8 cellular contexts compared by ENCODE assay signal in the genomic region with DNA sequence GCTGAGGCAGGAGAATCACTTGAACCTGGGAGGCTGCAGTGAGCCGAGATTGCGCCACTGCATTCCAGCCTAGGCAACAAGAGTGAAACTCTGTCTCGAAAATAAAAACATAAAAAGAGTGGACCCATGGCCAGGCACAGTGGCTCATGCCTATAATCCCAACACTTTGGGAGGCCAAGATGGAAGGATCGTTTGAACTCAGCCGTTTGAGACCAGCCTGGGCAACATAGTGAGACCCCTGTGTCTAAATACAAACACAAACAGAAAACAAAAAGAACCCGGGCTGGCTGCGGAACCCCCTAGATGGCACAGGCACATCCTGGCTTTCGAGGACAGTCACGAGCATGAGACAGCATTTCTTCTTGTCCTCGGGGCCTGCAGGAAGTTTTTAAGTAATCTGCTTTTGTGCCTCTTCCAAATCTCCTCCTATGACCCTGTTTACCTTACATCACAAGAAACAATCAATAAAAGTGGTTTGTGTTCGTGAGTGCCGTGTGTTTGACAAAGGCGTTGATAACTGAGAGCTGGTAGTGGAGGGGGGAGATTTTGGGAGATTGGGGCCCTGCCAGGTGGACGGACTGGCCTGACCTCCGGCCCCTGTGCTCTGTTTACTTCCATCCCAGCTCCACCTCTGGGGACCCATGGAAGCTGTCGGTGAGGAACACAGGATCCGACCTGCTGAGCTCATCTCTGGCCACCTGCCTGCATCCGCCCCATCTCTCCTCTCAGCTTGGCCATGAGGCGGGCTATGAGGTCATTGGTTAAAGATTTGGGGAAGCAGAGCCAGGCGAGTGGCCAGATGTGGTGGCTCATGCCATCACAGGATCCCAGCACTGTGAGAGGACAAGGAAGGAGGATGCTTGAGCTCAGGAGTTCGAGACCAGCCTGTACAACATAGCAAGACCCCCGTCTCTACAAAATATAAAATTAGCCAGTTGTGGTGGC. TPM values are rescaled to one million over a fixed set of nuclear protein-coding genes. Genes with fewer than 3 reads are reported as not detected.
A peak's percentile ranks its signal among the peaks of the same experiment; 100 is the strongest.
DNase-seq lines count a peak whose midpoint lies in the region; ATAC-seq and TF ChIP-seq lines count a peak whose summit lies in the region.

No MANE protein-coding gene starts in this region.

- ATAC-seq in Right ventricle myocardium superior (ENCODE audit: poor library complexity) (peak; percentile 86), GM18520 (IDR thresholded peaks at IDR 0.05; ENCODE audit: unreplicated experiment) (no peak)

- DNase-seq in H9 (peak; percentile 64), SHP77 (lab: John Stamatoyannopoulos, UW) (peak; percentile 49 to 78), Right ventricle myocardium superior (peak; percentile 90), ecto neural progenitor cell (ENCODE audit: low spot score) (no peak), GM19238 (ENCODE audit: insufficient read length, low spot score) (no peak), T-helper 9 cell (no peak)

- H3K4ac ChIP-seq in H9 (ENCODE audit: low read depth, low read length), result no peak overlapping the region

- no peak overlapping the region for H2AK5ac ChIP-seq in H9 (ENCODE audit: insufficient read length, low read length)

- H3K36me3 ChIP-seq in skeletal muscle tissue (ENCODE audit: control insufficient read depth in 3 of 3, insufficient read depth in 3 of 3, low read length in 3 of 3), result no peaks in the 10 kb centered on the region

- H3K79me1 ChIP-seq in H9 (ENCODE audit: insufficient read depth, low read depth, low read length, poor library complexity, severe bottlenecking), result no peaks in the 10 kb centered on the region

- no peak overlapping the region for H2AFZ ChIP-seq in H9 (ENCODE audit: low read length)

- H3K4me2 ChIP-seq in H9 (ENCODE audit: insufficient read depth, insufficient read length, low read length), result no peak overlapping the region

- no peak overlapping the region for H3K9ac ChIP-seq in H9 (ENCODE audit: extremely low read depth, insufficient read length, low read length)
- H3K9ac ChIP-seq in skeletal muscle tissue (ENCODE audit: low read depth in 1 of 3, low read length in 3 of 3), result peak overlapping the region in 1 of 3 donors; percentile 51

- H3K27ac ChIP-seq in H9 (ENCODE audit: insufficient read length, low read depth, low read length), result no peak overlapping the region
- H3K27ac ChIP-seq in skeletal muscle tissue (ENCODE audit: low read depth, low read length), result peak overlapping the region; percentile 74

- H3K27ac Mint-ChIP-seq in H9, result peak overlapping the region in 2 of 3 experiments; percentile 7 to 10; a peak in 5 of 7 replicates

- no peaks in the 10 kb centered on the region for H3K9me3 ChIP-seq in H9 (ENCODE audit: control insufficient read depth, low read depth, low read length)
- no peaks in the 10 kb centered on the region for H3K9me3 ChIP-seq in skeletal muscle tissue (ENCODE audit: control insufficient read depth in 3 of 3, low read length in 3 of 3)

- H3K4me1 Mint-ChIP-seq in H9, result peaks cover 11 to 14% of the 10 kb centered on the region in 2 experiments

- no peak overlapping the region for H4K8ac ChIP-seq in H9 (replicated peaks; ENCODE audit: insufficient read length, low read depth, low read length)

- no peaks in the 10 kb centered on the region for H3K79me2 ChIP-seq in H9 (ENCODE audit: insufficient read depth, low read length)

- no peak overlapping the region for H3K14ac ChIP-seq in H9 (ENCODE audit: insufficient read depth, low read length)

- no peaks in the 10 kb centered on the region for H3K27me3 Mint-ChIP-seq in H9 (ENCODE audit: low read depth)

- H2BK12ac ChIP-seq in H9 (ENCODE audit: insufficient read length, low read depth, low read length), result no peak overlapping the region

- H2BK20ac ChIP-seq in H9 (ENCODE audit: low read depth, low read length, poor library complexity, severe bottlenecking), result no peak overlapping the region

- H3K27me3 ChIP-seq in H9 (ENCODE audit: insufficient read depth, low read length), result no peaks in the 10 kb centered on the region
- H3K27me3 ChIP-seq in skeletal muscle tissue (ENCODE audit: control insufficient read depth in 3 of 3, insufficient read depth in 3 of 3, low read length in 3 of 3), result no peaks in the 10 kb centered on the region

- H3K4me3 Mint-ChIP-seq in H9, result peak overlapping the region in 1 of 2 experiments; percentile 54; a peak in 1 of 5 replicates

- no peaks in the 10 kb centered on the region for H3K23me2 ChIP-seq in H9 (ENCODE audit: insufficient read length, low read depth, low read length, poor library complexity, severe bottlenecking)

- no peak overlapping the region for H4K91ac ChIP-seq in H9 (ENCODE audit: insufficient read length, low read depth, low read length)

- H2BK5ac ChIP-seq in H9 (ENCODE audit: insufficient read length, low read length), result no peak overlapping the region

- no peak overlapping the region for H3K18ac ChIP-seq in H9 (ENCODE audit: insufficient read length, low read depth, low read length)

- H3K4me1 ChIP-seq in H9 (ENCODE audit: insufficient read depth, low read length), result no peaks in the 10 kb centered on the region
- H3K4me1 ChIP-seq in skeletal muscle tissue (ENCODE audit: control insufficient read depth in 3 of 3, insufficient read depth in 3 of 3, low read length in 3 of 3), result peaks cover 10 to 20% (median 19%) of the 10 kb centered on the region in 3 donors

- no peak for TF ChIP-seq CTCF in H9 (conservative IDR thresholded peaks at IDR 0.05)

- H3K56ac ChIP-seq in H9 (ENCODE audit: insufficient read length, low read depth, low read length), result no peak overlapping the region

- no peak overlapping the region for H4K5ac ChIP-seq in H9 (ENCODE audit: insufficient read length, low read depth, low read length)

- H3T11ph ChIP-seq in H9 (ENCODE audit: low read length), result no peak overlapping the region

- H4K20me1 ChIP-seq in H9 (ENCODE audit: control insufficient read depth, insufficient read depth, insufficient read length), result no peaks in the 10 kb centered on the region

- no peak overlapping the region for H3K23ac ChIP-seq in H9 (ENCODE audit: insufficient read length, low read depth, low read length)

- no peak overlapping the region for H2BK15ac ChIP-seq in H9 (ENCODE audit: low read depth, low read length)

- H3K36me3 Mint-ChIP-seq in H9 (ENCODE audit: insufficient read depth in 1 of 3, low read depth in 3 of 3), result peaks cover 0 to 2% (median 0%) of the 10 kb centered on the region in 3 experiments; a peak in 1 of 7 replicates

- H3K4me3 ChIP-seq in skeletal muscle tissue (ENCODE audit: low read length in 3 of 3), result peak overlapping the region in 1 of 3 donors; percentile 37

- H2BK120ac ChIP-seq in H9 (ENCODE audit: low read depth, low read length, poor library complexity, severe bottlenecking), result no peak overlapping the region

- H3K9me3 Mint-ChIP-seq in H9, result no peaks in the 10 kb centered on the region; a peak in 1 of 5 replicates

- intact Hi-C loops in Right ventricle myocardium superior (cut with DNase I), result no loop called here

- no CpG with 5 or more reads among the region's 22 CpGs for WGBS in H9 (ENCODE audit: extremely low coverage, insufficient read length, low lambda C conversion rate)

RNA-seq across cellular contexts. Expression of a gene that starts 5.9 kb away (rescaled TPM):
- total RNA-seq in H9 (2021) (5.7 and 7.0 TPM in 2 replicates), Right ventricle myocardium superior (0.54 TPM), skeletal muscle tissue (1.0 TPM)

RNA-seq across cellular contexts. Expression of a gene that starts 17.3 kb away (rescaled TPM):
- total RNA-seq in H9 (2021) (0.18 TPM in 1 of 2 replicates, not detected in the other), Right ventricle myocardium superior (3.6 TPM), skeletal muscle tissue (2.1 TPM)

RNA-seq across cellular contexts. Expression of a gene that starts 39.1 kb away (rescaled TPM):
- 46.1 and 50.0 TPM in 2 replicates for total RNA-seq in H9 (2021)
- total RNA-seq in Right ventricle myocardium superior, result 30.4 TPM
- total RNA-seq in skeletal muscle tissue, result 79.3 TPM

RNA-seq across cellular contexts. Expression of a gene that starts 39.7 kb away (rescaled TPM):
- total RNA-seq in H9 (2021) (61.4 and 64.8 TPM in 2 replicates), Right ventricle myocardium superior (33.6 TPM), skeletal muscle tissue (10.4 TPM)

RNA-seq across cellular contexts. Expression of a gene that starts 57.2 kb away (rescaled TPM):
- total RNA-seq in H9 (2021) (342 and 344 TPM in 2 replicates), Right ventricle myocardium superior (103 TPM), skeletal muscle tissue (119 TPM)

Comparison
In these comparisons a context has a peak if more than half of its experiments do, and no peak if none do; other contexts are left out.
1. DNase-seq: peak in H9 (single experiment), SHP77 (2 of 2) and Right ventricle myocardium superior (single experiment); none in ecto neural progenitor cell (single experiment), GM19238 (single experiment) and T-helper 9 cell (single experiment).